ENCODE assay signal across 8 cellular contexts in genomic region chr4:113756005-113756410, GRCh38. TPM values are rescaled to one million over a fixed set of nuclear protein-coding genes. Genes with fewer than 3 reads are reported as not detected.
A peak's percentile ranks its signal among the peaks of the same experiment; 100 is the strongest.
DNase-seq lines count a peak whose midpoint lies in the region; ATAC-seq and TF ChIP-seq lines count a peak whose summit lies in the region.

No MANE protein-coding gene starts in this region.

- TF ChIP-seq CTCF in OCI-LY3 (IDR thresholded peaks at IDR 0.05; ENCODE audit: low read depth, low read length) (no peak), upper lobe of right lung (IDR thresholded peaks at IDR 0.05) (no peak), thyroid gland (IDR thresholded peaks at IDR 0.05) (no peak)

- H3K9me3 Mint-ChIP-seq in activated naive CD4-positive, alpha-beta T cell treated with anti-CD3 and anti-CD28 coated beads, Interleukin-2, amount 10 ng/mL, durations not matched to agents 7 days and 5 days = no peaks in the 10 kb centered on the region

- no peak overlapping the region for H3K9ac ChIP-seq in OCI-LY3 (ENCODE audit: low read length)

- peak overlapping the region; percentile 47 for H3K4me2 ChIP-seq in OCI-LY3 (ENCODE audit: low read length)

- H3K4me3 Mint-ChIP-seq in activated naive CD4-positive, alpha-beta T cell treated with anti-CD3 and anti-CD28 coated beads, Interleukin-2, amount 10 ng/mL, durations not matched to agents 7 days and 5 days = no peak overlapping the region

- no peak for TF ChIP-seq POLR2A in thyroid gland (IDR thresholded peaks at IDR 0.05)

- ATAC-seq in HG02763 (IDR thresholded peaks at IDR 0.05; ENCODE audit: unreplicated experiment) (peak; percentile 72), upper lobe of right lung (no peak)

- H3K27ac ChIP-seq in OCI-LY3 (ENCODE audit: low read length) (no peak overlapping the region), upper lobe of right lung (no peak overlapping the region), thyroid gland (no peak overlapping the region)

- 0 out of 2 replicates have a peak, but pooled peaks cover 2% of the 10 kb centered on the region for H4K20me1 ChIP-seq in OCI-LY3 (ENCODE audit: insufficient read depth, low read length)

- intact Hi-C loops in upper lobe of right lung (cut with DNase I) (loop anchor here (10.0 kb wide), 1 partner anchor 201 kb away; no protein-coding TSS in a partner anchor), thyroid gland (cut with DNase I) (no loop called here)

- no peak overlapping the region for H2AFZ ChIP-seq in OCI-LY3 (ENCODE audit: low read depth, low read length)

- H3K79me2 ChIP-seq in OCI-LY3 (ENCODE audit: low read length) = peaks cover 12% of the 10 kb centered on the region

- H3K9me3 ChIP-seq in OCI-LY3 (ENCODE audit: insufficient read depth, low read length) (no peaks in the 10 kb centered on the region), upper lobe of right lung (no peaks in the 10 kb centered on the region), thyroid gland (no peaks in the 10 kb centered on the region)

- peak overlapping the region; percentile 60 for H3K27ac Mint-ChIP-seq in activated naive CD4-positive, alpha-beta T cell treated with anti-CD3 and anti-CD28 coated beads, Interleukin-2, amount 10 ng/mL, durations not matched to agents 7 days and 5 days

- peaks cover 41% of the 10 kb centered on the region for H3K36me3 Mint-ChIP-seq in activated naive CD4-positive, alpha-beta T cell treated with anti-CD3 and anti-CD28 coated beads, Interleukin-2, amount 10 ng/mL, durations not matched to agents 7 days and 5 days

- H3K4me1 Mint-ChIP-seq in activated naive CD4-positive, alpha-beta T cell treated with anti-CD3 and anti-CD28 coated beads, Interleukin-2, amount 10 ng/mL, durations not matched to agents 7 days and 5 days = peaks cover 53% of the 10 kb centered on the region

- CTCF ChIA-PET in activated naive CD4-positive, alpha-beta T cell treated with anti-CD3 and anti-CD28 coated beads, Interleukin-2, amount 10 ng/mL, durations not matched to agents 7 days and 5 days (lab: Charles Lee) = no interaction called here

- no peaks in the 10 kb centered on the region for H3K27me3 Mint-ChIP-seq in activated naive CD4-positive, alpha-beta T cell treated with anti-CD3 and anti-CD28 coated beads, Interleukin-2, amount 10 ng/mL, durations not matched to agents 7 days and 5 days

- H3K27me3 ChIP-seq in OCI-LY3 (ENCODE audit: low read depth, low read length) (peaks cover 7% of the 10 kb centered on the region; the same call in 1 of the 2 replicates), upper lobe of right lung (no peaks in the 10 kb centered on the region), thyroid gland (no peaks in the 10 kb centered on the region)

- no peak for DNase-seq in activated naive CD4-positive, alpha-beta T cell treated with anti-CD3 and anti-CD28 coated beads, Interleukin-2, amount 10 ng/mL, durations not matched to agents 7 days and 5 days
- no peak for DNase-seq in activated naive CD4-positive, alpha-beta T cell (lab: John Stamatoyannopoulos, UW)
- DNase-seq in glomerular endothelial cell (ENCODE audit: extremely low read depth, low read depth, low spot score) = peak; percentile 47
- no peak for DNase-seq in upper lobe of right lung
- no peak for DNase-seq in thyroid gland
- DNase-seq in stimulated activated CD4-positive, alpha-beta T cell treated with anti-CD3 and anti-CD28 coated beads, Interleukin-2, amount 100 ng/mL, for 48 hours = no peak

- 84 to 92% methylated on average over 1 of the region's 1 CpG for WGBS in thyroid gland, 2 donors

- H3K4me3 ChIP-seq in OCI-LY3 (ENCODE audit: low read length) (peak overlapping the region; percentile 4; the same call in 1 of the 2 replicates), upper lobe of right lung (no peak overlapping the region), thyroid gland (replicated peaks in 1 of 3) (no peak overlapping the region)

- H3K36me3 ChIP-seq in OCI-LY3 (replicated peaks; ENCODE audit: low read depth, low read length) (no peaks in the 10 kb centered on the region), upper lobe of right lung (peaks cover 5% of the 10 kb centered on the region), thyroid gland (no peaks in the 10 kb centered on the region)

- peaks cover 26% of the 10 kb centered on the region for H3K4me1 ChIP-seq in OCI-LY3 (ENCODE audit: low read length)
- peaks cover 31% of the 10 kb centered on the region for H3K4me1 ChIP-seq in upper lobe of right lung
- H3K4me1 ChIP-seq in thyroid gland = peaks cover 4 to 20% of the 10 kb centered on the region in 2 donors

RNA-seq across cellular contexts. Expression of gene CAMK2D, which starts 5.5 kb away (rescaled TPM):
- 24.1 and 26.7 TPM in 2 replicates for total RNA-seq in glomerular endothelial cell
- 46.1 TPM for total RNA-seq in upper lobe of right lung
- total RNA-seq in thyroid gland = 10 to 100 TPM; 57.3 to 78.4 (median 61.8) TPM
